Comparison of ENCODE assay signal across 24 cellular contexts in genomic region chr13:21641629-21642028, GRCh38. TPM values are rescaled to one million over a fixed set of nuclear protein-coding genes. Genes with fewer than 3 reads are reported as not detected.
DNase-seq lines count a peak whose midpoint lies in the region; ATAC-seq, FAIRE-seq and TF ChIP-seq lines count a peak whose summit lies in the region.
"Had no signal": no experiment of that assay in that cellular context is flagged by ENCODE, and none has a peak within 500 bp of the region (broad histone marks: within the 10 kb centered on the region; RNA-seq: fewer than 3 reads in every experiment).

No MANE protein-coding gene starts in this region.

- H3K9me3 Mint-ChIP-seq in T-helper 2 cell treated with Interferon-gamma antibody and Interleukin-4, amounts not matched to agents 5 μg/mL and 100 μg/mL, for 36 hours: no peaks in the 10 kb centered on the region
- H3K9me3 Mint-ChIP-seq: CD4-positive, alpha-beta T cell had no signal

- H3K27ac Mint-ChIP-seq in T-helper 2 cell treated with Interferon-gamma antibody and Interleukin-4, amounts not matched to agents 5 μg/mL and 100 μg/mL, for 36 hours: no peak overlapping the region
- H3K27ac Mint-ChIP-seq: CD4-positive, alpha-beta T cell had no signal

- ATAC-seq in HG02852 (IDR thresholded peaks at IDR 0.05; ENCODE audit: unreplicated experiment) (peak; percentile 50), HG03135 (IDR thresholded peaks at IDR 0.05; ENCODE audit: unreplicated experiment) (no peak), Right ventricle myocardium superior (ENCODE audit: poor library complexity) (no peak), GM21825 (IDR thresholded peaks at IDR 0.05; ENCODE audit: unreplicated experiment) (no peak)

- DNase-seq in GM12891 (ENCODE audit: insufficient read length, low spot score) (no peak), NOMO-1 treated with DMSO at 0.1 percent for 48 hours (lab: John Stamatoyannopoulos, UW; ENCODE audit: unreplicated experiment) (peak; percentile 38), epithelial cell of esophagus (ENCODE audit: low read depth) (peak; percentile 90), Right ventricle myocardium superior (no peak)
- DNase-seq in T-helper 2 cell treated with Interferon-gamma antibody and Interleukin-4, amounts not matched to agents 5 μg/mL and 100 μg/mL, for 36 hours (ENCODE audit: low spot score): no peak
- DNase-seq: CD4-positive, alpha-beta T cell; GM23248; H7; NCI-H1092 treated with DMSO at 0.1 percent for 48 hours; NCI-H1436 treated with DMSO at 0.1 percent for 48 hours; NCI-H187 treated with DMSO at 0.1 percent for 48 hours; NCI-H2171 treated with DMSO at 0.1 percent for 48 hours; NCI-H345; NCI-H510A treated with DMSO at 0.1 percent for 48 hours; RPMI8226; SIG-M5 had no signal

- H3K4me3 Mint-ChIP-seq in T-helper 2 cell treated with Interferon-gamma antibody and Interleukin-4, amounts not matched to agents 5 μg/mL and 100 μg/mL, for 36 hours: no peak overlapping the region
- H3K4me3 Mint-ChIP-seq: CD4-positive, alpha-beta T cell had no signal

- H3K27me3 Mint-ChIP-seq in T-helper 2 cell treated with Interferon-gamma antibody and Interleukin-4, amounts not matched to agents 5 μg/mL and 100 μg/mL, for 36 hours (ENCODE audit: low read depth): peaks cover 6% of the 10 kb centered on the region

- no peaks in the 10 kb centered on the region for H3K4me1 Mint-ChIP-seq in T-helper 2 cell treated with Interferon-gamma antibody and Interleukin-4, amounts not matched to agents 5 μg/mL and 100 μg/mL, for 36 hours (ENCODE audit: low read depth)

- intact Hi-C loops in Right ventricle myocardium superior (cut with DNase I): no loop called here

- FAIRE-seq in GM12891 (lab: Jason Lieb, UNC): no peak
- FAIRE-seq: A204.1, D721Med had no signal

- TF ChIP-seq CTCF in epithelial cell of esophagus (IDR thresholded peaks at IDR 0.05; ENCODE audit: insufficient read depth, low read depth, low read length, missing control alignments): no peak

- no peak overlapping the region for H3K4me3 ChIP-seq in epithelial cell of esophagus (ENCODE audit: low read length)
- H3K4me3 ChIP-seq: BLaER1 treated with 17β-estradiol and CSF1 and Interleukin-3, amounts not matched to agents 10 nM and 100 nM; GM23248; SK-N-MC had no signal

- H3K36me3 Mint-ChIP-seq in T-helper 2 cell treated with Interferon-gamma antibody and Interleukin-4, amounts not matched to agents 5 μg/mL and 100 μg/mL, for 36 hours (ENCODE audit: low read depth): no peaks in the 10 kb centered on the region

- TF ChIP-seq POLR2A in GM12891 (IDR thresholded peaks at IDR 0.05; ENCODE audit: low read depth, low read length): no peak

TF ChIP-seq in GM12891, 5 proteins besides CTCF, POLR2A, EP300 and RAD21:
- TF ChIP-seq SPI1 (IDR thresholded peaks at IDR 0.05; ENCODE audit: low read depth, low read length) (peak; percentile 40; the same call in 1 of the 2 replicates), POLR2AphosphoS5 (IDR thresholded peaks at IDR 0.05; ENCODE audit: low read depth, low read length) (no peak)

RNA-seq across cellular contexts. Expression of gene FGF9, which starts 29.2 kb away (rescaled TPM):
- not detected for polyA plus RNA-seq in GM12891 (2012; ENCODE audit: low read depth, missing spikeins)
- 9.5 TPM for total RNA-seq in Right ventricle myocardium superior
- total RNA-seq: T-helper 1 cell treated with Interleukin-12 subunit alpha and Interleukin-12 subunit beta and Interleukin-4 antibody, amounts not matched to agents 30 ng/mL and 1 ng/mL, for 36 hours had no signal

RNA-seq across cellular contexts. Expression of gene MICU2, which starts 37.7 kb away (rescaled TPM):
- polyA plus RNA-seq in GM12891 (2012; ENCODE audit: low read depth, missing spikeins): 21.0 TPM
- total RNA-seq in Right ventricle myocardium superior: 58.6 TPM

Comparison
In these comparisons a context has a peak if more than half of its experiments do, and no peak if none do; other contexts are left out.
1. DNase-seq: peak in NOMO-1 treated with DMSO at 0.1 percent for 48 hours (single experiment) and epithelial cell of esophagus (single experiment); none in GM12891 (single experiment), T-helper 2 cell treated with Interferon-gamma antibody and Interleukin-4, amounts not matched to agents 5 μg/mL and 100 μg/mL, for 36 hours (single experiment) and Right ventricle myocardium superior (single experiment).